2 cellular contexts compared by ENCODE assay signal in genomic region chr6:34672657-34673043, GRCh38.
TF ChIP-seq lines count a peak whose summit lies in the region.

No MANE protein-coding gene starts in this region.

TF ChIP-seq in GM12878, 131 proteins besides CTCF, POLR2A, EP300 and RAD21:
- no peak for TF ChIP-seq ZNF274 (IDR thresholded peaks at IDR 0.05; ENCODE audit: insufficient read depth, insufficient read length)
- peak; percentile 93 for TF ChIP-seq CUX1 (IDR thresholded peaks at IDR 0.05; ENCODE audit: insufficient replicate concordance, low read depth, low read length)
- no peak for TF ChIP-seq NR2C1 (IDR thresholded peaks at IDR 0.05)
- TF ChIP-seq RUNX3 (IDR thresholded peaks at IDR 0.05; ENCODE audit: low read length): no peak
- TF ChIP-seq, protein P1, sequence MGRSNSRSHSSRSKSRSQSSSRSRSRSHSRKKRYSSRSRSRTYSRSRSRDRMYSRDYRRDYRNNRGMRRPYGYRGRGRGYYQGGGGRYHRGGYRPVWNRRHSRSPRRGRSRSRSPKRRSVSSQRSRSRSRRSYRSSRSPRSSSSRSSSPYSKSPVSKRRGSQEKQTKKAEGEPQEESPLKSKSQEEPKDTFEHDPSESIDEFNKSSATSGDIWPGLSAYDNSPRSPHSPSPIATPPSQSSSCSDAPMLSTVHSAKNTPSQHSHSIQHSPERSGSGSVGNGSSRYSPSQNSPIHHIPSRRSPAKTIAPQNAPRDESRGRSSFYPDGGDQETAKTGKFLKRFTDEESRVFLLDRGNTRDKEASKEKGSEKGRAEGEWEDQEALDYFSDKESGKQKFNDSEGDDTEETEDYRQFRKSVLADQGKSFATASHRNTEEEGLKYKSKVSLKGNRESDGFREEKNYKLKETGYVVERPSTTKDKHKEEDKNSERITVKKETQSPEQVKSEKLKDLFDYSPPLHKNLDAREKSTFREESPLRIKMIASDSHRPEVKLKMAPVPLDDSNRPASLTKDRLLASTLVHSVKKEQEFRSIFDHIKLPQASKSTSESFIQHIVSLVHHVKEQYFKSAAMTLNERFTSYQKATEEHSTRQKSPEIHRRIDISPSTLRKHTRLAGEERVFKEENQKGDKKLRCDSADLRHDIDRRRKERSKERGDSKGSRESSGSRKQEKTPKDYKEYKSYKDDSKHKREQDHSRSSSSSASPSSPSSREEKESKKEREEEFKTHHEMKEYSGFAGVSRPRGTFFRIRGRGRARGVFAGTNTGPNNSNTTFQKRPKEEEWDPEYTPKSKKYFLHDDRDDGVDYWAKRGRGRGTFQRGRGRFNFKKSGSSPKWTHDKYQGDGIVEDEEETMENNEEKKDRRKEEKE (IDR thresholded peaks at IDR 0.05): no peak
- TF ChIP-seq RELB (IDR thresholded peaks at IDR 0.05; ENCODE audit: low read depth): peak; percentile 57

TF ChIP-seq in WTC11, 78 proteins besides CTCF, POLR2A, EP300 and RAD21:
- TF ChIP-seq ZNF396 (CRISPR knock-in tag; IDR thresholded peaks at IDR 0.05; ENCODE audit: borderline replicate concordance): no peak
- TF ChIP-seq, protein P2, sequence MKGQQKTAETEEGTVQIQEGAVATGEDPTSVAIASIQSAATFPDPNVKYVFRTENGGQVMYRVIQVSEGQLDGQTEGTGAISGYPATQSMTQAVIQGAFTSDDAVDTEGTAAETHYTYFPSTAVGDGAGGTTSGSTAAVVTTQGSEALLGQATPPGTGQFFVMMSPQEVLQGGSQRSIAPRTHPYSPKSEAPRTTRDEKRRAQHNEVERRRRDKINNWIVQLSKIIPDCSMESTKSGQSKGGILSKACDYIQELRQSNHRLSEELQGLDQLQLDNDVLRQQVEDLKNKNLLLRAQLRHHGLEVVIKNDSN (CRISPR knock-in tag; IDR thresholded peaks at IDR 0.05): no peak
- no peak for TF ChIP-seq PRRX2 (CRISPR knock-in tag; IDR thresholded peaks at IDR 0.05)
- TF ChIP-seq ZNF263 (CRISPR knock-in tag; IDR thresholded peaks at IDR 0.05; ENCODE audit: low read depth): no peak
- TF ChIP-seq ETV6 (CRISPR knock-in tag; IDR thresholded peaks at IDR 0.05): no peak
- TF ChIP-seq, protein P3, sequence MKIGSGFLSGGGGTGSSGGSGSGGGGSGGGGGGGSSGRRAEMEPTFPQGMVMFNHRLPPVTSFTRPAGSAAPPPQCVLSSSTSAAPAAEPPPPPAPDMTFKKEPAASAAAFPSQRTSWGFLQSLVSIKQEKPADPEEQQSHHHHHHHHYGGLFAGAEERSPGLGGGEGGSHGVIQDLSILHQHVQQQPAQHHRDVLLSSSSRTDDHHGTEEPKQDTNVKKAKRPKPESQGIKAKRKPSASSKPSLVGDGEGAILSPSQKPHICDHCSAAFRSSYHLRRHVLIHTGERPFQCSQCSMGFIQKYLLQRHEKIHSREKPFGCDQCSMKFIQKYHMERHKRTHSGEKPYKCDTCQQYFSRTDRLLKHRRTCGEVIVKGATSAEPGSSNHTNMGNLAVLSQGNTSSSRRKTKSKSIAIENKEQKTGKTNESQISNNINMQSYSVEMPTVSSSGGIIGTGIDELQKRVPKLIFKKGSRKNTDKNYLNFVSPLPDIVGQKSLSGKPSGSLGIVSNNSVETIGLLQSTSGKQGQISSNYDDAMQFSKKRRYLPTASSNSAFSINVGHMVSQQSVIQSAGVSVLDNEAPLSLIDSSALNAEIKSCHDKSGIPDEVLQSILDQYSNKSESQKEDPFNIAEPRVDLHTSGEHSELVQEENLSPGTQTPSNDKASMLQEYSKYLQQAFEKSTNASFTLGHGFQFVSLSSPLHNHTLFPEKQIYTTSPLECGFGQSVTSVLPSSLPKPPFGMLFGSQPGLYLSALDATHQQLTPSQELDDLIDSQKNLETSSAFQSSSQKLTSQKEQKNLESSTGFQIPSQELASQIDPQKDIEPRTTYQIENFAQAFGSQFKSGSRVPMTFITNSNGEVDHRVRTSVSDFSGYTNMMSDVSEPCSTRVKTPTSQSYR (CRISPR knock-in tag; IDR thresholded peaks at IDR 0.05): no peak
